In the genomic region with DNA sequence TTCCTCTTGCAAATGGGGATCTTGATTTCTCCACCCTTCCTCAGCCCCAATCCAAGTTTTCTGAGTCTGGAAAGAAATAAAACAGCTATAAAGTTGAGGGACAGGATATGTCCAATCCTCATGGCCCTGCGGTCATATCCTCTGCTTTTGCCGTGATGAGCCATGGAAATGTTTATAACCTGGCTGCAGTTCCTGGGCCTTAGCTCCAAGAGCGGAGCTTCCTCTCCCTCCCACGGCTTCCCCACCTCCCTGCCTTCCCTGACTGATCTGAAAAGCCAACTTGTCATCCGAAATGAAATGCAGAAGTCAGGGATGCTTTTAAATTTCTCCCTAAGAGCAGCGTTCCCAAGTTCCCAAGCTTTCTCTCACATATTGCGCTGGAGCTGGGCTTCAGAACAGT, we compare ENCODE assay signal across 23 cellular contexts.
DNase-seq lines count a peak whose midpoint lies in the region; TF ChIP-seq lines count a peak whose summit lies in the region.
"Had no signal": no experiment of that assay in that cellular context is flagged by ENCODE, and none has a peak within 500 bp of the region (broad histone marks: within the 10 kb centered on the region; RNA-seq: fewer than 3 reads in every experiment).

No MANE protein-coding gene starts in this region.

- no peak overlapping the region for H3K4me2 ChIP-seq in neuronal stem cell (ENCODE audit: insufficient read depth, low read length, poor library complexity, severe bottlenecking)

- H2BK15ac ChIP-seq in neuronal stem cell (ENCODE audit: low read length) = no peak overlapping the region

- no peak overlapping the region for H2AFZ ChIP-seq in neuronal stem cell (ENCODE audit: low read length)

- no peak for TF ChIP-seq EP300 in esophagus muscularis mucosa (IDR thresholded peaks at IDR 0.05)

- no peaks in the 10 kb centered on the region for H3K79me1 ChIP-seq in neuronal stem cell (ENCODE audit: low read depth, low read length)

- TF ChIP-seq CTCF in esophagus muscularis mucosa (IDR thresholded peaks at IDR 0.05) (no peak), nephron (IDR thresholded peaks at IDR 0.05; ENCODE audit: unreplicated experiment in 3 of 3) (no peak)

- no peak overlapping the region for H3K23ac ChIP-seq in neuronal stem cell (ENCODE audit: low read depth, low read length, poor library complexity)

- H3K27ac ChIP-seq in esophagus muscularis mucosa (replicated peaks in 1 of 4) (peak overlapping the region; percentile 71 to 79 (median 74)), subcutaneous abdominal adipose tissue (ENCODE audit: low read depth, low read length) (peak overlapping the region; percentile 59), neuronal stem cell (replicated peaks; ENCODE audit: low read length) (no peak overlapping the region)

- intact Hi-C loops in esophagus muscularis mucosa (cut with DNase I) = no loop called here

- TF ChIP-seq POLR2A in esophagus muscularis mucosa (IDR thresholded peaks at IDR 0.05; ENCODE audit: low read depth) = no peak

- H3K9ac ChIP-seq in subcutaneous abdominal adipose tissue (ENCODE audit: low read length in 5 of 5) (no peak overlapping the region), neuronal stem cell (ENCODE audit: low read depth, low read length, poor library complexity) (no peak overlapping the region)

- H2BK12ac ChIP-seq in neuronal stem cell (ENCODE audit: low read length) = no peak overlapping the region

- H4K91ac ChIP-seq in neuronal stem cell (ENCODE audit: low read depth, low read length, poor library complexity) = no peak overlapping the region

- no peak overlapping the region for H3K18ac ChIP-seq in neuronal stem cell (ENCODE audit: low read length)

- H3K9me3 Mint-ChIP-seq in nephron = peaks cover 3% of the 10 kb centered on the region

- H3K36me3 Mint-ChIP-seq in nephron (ENCODE audit: low read depth) = no peaks in the 10 kb centered on the region
- H3K36me3 Mint-ChIP-seq: activated CD8-positive, alpha-beta memory T cell treated with anti-CD3 and anti-CD28 coated beads, Interleukin-2, amount 10 ng/mL, durations not matched to agents 7 days and 5 days; activated naive CD4-positive, alpha-beta T cell treated with anti-CD3 and anti-CD28 coated beads, Interleukin-2, amount 50 U/mL, for 72 hours; CD4-positive, CD25-positive, alpha-beta regulatory T cell; IgD-negative memory B cell had no signal

- peak overlapping the region; percentile 80 to 96 (median 89) for H3K27ac Mint-ChIP-seq in nephron
- H3K27ac Mint-ChIP-seq: activated CD8-positive, alpha-beta memory T cell treated with anti-CD3 and anti-CD28 coated beads, Interleukin-2, amount 10 ng/mL, durations not matched to agents 7 days and 5 days; activated naive CD4-positive, alpha-beta T cell treated with anti-CD3 and anti-CD28 coated beads, Interleukin-2, amount 50 U/mL, for 72 hours; CD4-positive, CD25-positive, alpha-beta regulatory T cell; IgD-negative memory B cell had no signal

- H2BK5ac ChIP-seq in neuronal stem cell (ENCODE audit: low read length) = no peak overlapping the region

- no peaks in the 10 kb centered on the region for H3K36me3 ChIP-seq in esophagus muscularis mucosa
- no peaks in the 10 kb centered on the region for H3K36me3 ChIP-seq in subcutaneous abdominal adipose tissue (ENCODE audit: control insufficient read depth in 5 of 5, insufficient read depth in 5 of 5, low read length in 5 of 5)
- H3K36me3 ChIP-seq in neuronal stem cell (replicated peaks in 1 of 2; ENCODE audit: control insufficient read depth in 2 of 2, insufficient read depth in 2 of 2, low read length in 2 of 2) = no peaks in the 10 kb centered on the region
- H3K36me3 ChIP-seq: heart right ventricle had no signal

- peaks cover 0 to 48% (median 36%) of the 10 kb centered on the region in 4 donors for H3K4me1 ChIP-seq in esophagus muscularis mucosa
- H3K4me1 ChIP-seq in subcutaneous abdominal adipose tissue (ENCODE audit: control insufficient read depth in 5 of 5, insufficient read depth in 5 of 5, low read length in 5 of 5) = peaks cover 2 to 42% (median 39%) of the 10 kb centered on the region in 5 donors
- H3K4me1 ChIP-seq in neuronal stem cell (ENCODE audit: control insufficient read depth in 2 of 2, insufficient read depth in 1 of 2, low read depth in 1 of 2, low read length in 2 of 2) = peaks cover 0 to 4% of the 10 kb centered on the region in 2 donors

- H3K14ac ChIP-seq in neuronal stem cell (ENCODE audit: low read length) = no peak overlapping the region

- no peak overlapping the region for H4K8ac ChIP-seq in neuronal stem cell (ENCODE audit: low read depth, low read length)

- no peak overlapping the region for H2BK120ac ChIP-seq in neuronal stem cell (ENCODE audit: low read depth, low read length)

- H3K9me3 ChIP-seq in esophagus muscularis mucosa (no peaks in the 10 kb centered on the region), subcutaneous abdominal adipose tissue (ENCODE audit: control insufficient read depth in 5 of 5, low read length in 5 of 5) (no peaks in the 10 kb centered on the region), neuronal stem cell (replicated peaks in 1 of 2; ENCODE audit: control insufficient read depth in 2 of 2, insufficient read depth in 1 of 2, low read depth in 1 of 2, low read length in 2 of 2) (peaks cover 0 to 2% of the 10 kb centered on the region in 2 donors)
- H3K9me3 ChIP-seq: heart right ventricle had no signal

- H3K27me3 ChIP-seq in esophagus muscularis mucosa (no peaks in the 10 kb centered on the region), subcutaneous abdominal adipose tissue (ENCODE audit: control insufficient read depth in 5 of 5, insufficient read depth in 4 of 5, low read length in 5 of 5) (no peaks in the 10 kb centered on the region), neuronal stem cell (ENCODE audit: control insufficient read depth in 3 of 3, insufficient read depth in 3 of 3, low read depth in 1 of 3, low read length in 3 of 3) (no peaks in the 10 kb centered on the region)
- H3K27me3 ChIP-seq: heart right ventricle had no signal

- WGBS in esophagus muscularis mucosa = 58% methylated on average over 7 of the region's 7 CpGs
- WGBS in neuronal stem cell (ENCODE audit: extremely low coverage in 2 of 2, insufficient read length in 2 of 2, insufficient replicate concordance in 1 of 2), 2 donors = no CpG with 5 or more reads among the region's 7 CpGs

- DNase-seq in EH (ENCODE audit: low read depth) = peak; percentile 74
- DNase-seq in esophagus muscularis mucosa (ENCODE audit: extremely low spot score) = no peak
- DNase-seq in NCI-H510A (lab: John Stamatoyannopoulos, UW) = no peak
- DNase-seq in neuronal stem cell (ENCODE audit: low spot score) = no peak
- DNase-seq in NCI-H2196 (lab: John Stamatoyannopoulos, UW; ENCODE audit: unreplicated experiment) = no peak
- no peak for DNase-seq in NCI-H2107 treated with DMSO at 0.1 percent for 48 hours (lab: John Stamatoyannopoulos, UW; ENCODE audit: unreplicated experiment)
- DNase-seq: ACHN; activated CD4-positive, alpha-beta T cell treated with anti-CD3 and anti-CD28 coated beads for 48 hours; activated CD8-positive, alpha-beta memory T cell treated with anti-CD3 and anti-CD28 coated beads, Interleukin-2, amount 10 ng/mL, durations not matched to agents 7 days and 5 days; CD4-positive, CD25-positive, alpha-beta regulatory T cell; DMS 273 treated with DMSO at 0.1 percent for 48 hours; heart right ventricle; left ventricle myocardium superior; NCI-H748 treated with DMSO at 0.1 percent for 48 hours; occipital lobe; Right ventricle myocardium superior; stimulated activated CD4-positive, alpha-beta T cell treated with anti-CD3 and anti-CD28 coated beads, Interleukin-2, amount 100 ng/mL, for 24 hours; stimulated activated naive CD4-positive, alpha-beta T cell treated with Interleukin-2 at 50 U/mL for 16 hours; T-helper 1 cell had no signal

- H2AK5ac ChIP-seq in neuronal stem cell (ENCODE audit: low read depth, low read length) = no peak overlapping the region

- no peak overlapping the region for H3K4me3 Mint-ChIP-seq in nephron
- H3K4me3 Mint-ChIP-seq: activated CD8-positive, alpha-beta memory T cell treated with anti-CD3 and anti-CD28 coated beads, Interleukin-2, amount 10 ng/mL, durations not matched to agents 7 days and 5 days; CD4-positive, CD25-positive, alpha-beta regulatory T cell; IgD-negative memory B cell had no signal

- H3K27me3 Mint-ChIP-seq in nephron (ENCODE audit: low read depth) = no peaks in the 10 kb centered on the region
- H3K27me3 Mint-ChIP-seq: activated CD8-positive, alpha-beta memory T cell treated with anti-CD3 and anti-CD28 coated beads, Interleukin-2, amount 10 ng/mL, durations not matched to agents 7 days and 5 days; CD4-positive, CD25-positive, alpha-beta regulatory T cell; IgD-negative memory B cell had no signal

- H3K4me3 ChIP-seq in esophagus muscularis mucosa = no peak overlapping the region
- peak overlapping the region in 1 of 5 donors; percentile 12 for H3K4me3 ChIP-seq in subcutaneous abdominal adipose tissue (ENCODE audit: low read depth in 1 of 5, low read length in 5 of 5)
- no peak overlapping the region for H3K4me3 ChIP-seq in neuronal stem cell (ENCODE audit: low read length in 2 of 2)
- H3K4me3 ChIP-seq: heart right ventricle had no signal

- no peak overlapping the region for H3K4ac ChIP-seq in neuronal stem cell (ENCODE audit: low read length)

- H3K4me1 Mint-ChIP-seq in nephron = peaks cover 53% of the 10 kb centered on the region
- H3K4me1 Mint-ChIP-seq: activated CD8-positive, alpha-beta memory T cell treated with anti-CD3 and anti-CD28 coated beads, Interleukin-2, amount 10 ng/mL, durations not matched to agents 7 days and 5 days; CD4-positive, CD25-positive, alpha-beta regulatory T cell; IgD-negative memory B cell had no signal
